1 cellular context compared by ENCODE assay signal in genomic region chr9:26892251-26893029, GRCh38.
TF ChIP-seq lines count a peak whose summit lies in the region.

CAAP1 (minus strand) TSS chr9:26892802; CDS start chr9:26892715, 87 bp downstream.

TF ChIP-seq in HepG2, 621 proteins besides CTCF, POLR2A, EP300 and RAD21 (continued from another document and continues in another):
- TF ChIP-seq MYNN (CRISPR knock-in tag; IDR thresholded peaks at IDR 0.05; ENCODE audit: low read depth), result no peak
- TF ChIP-seq ZNF879 (CRISPR knock-in tag; IDR thresholded peaks at IDR 0.05), result peak; percentile 94
- TF ChIP-seq LRRFIP1 (CRISPR knock-in tag; conservative IDR thresholded peaks at IDR 0.05), result no peak
- peak; percentile 51 for TF ChIP-seq ZEB1 (IDR thresholded peaks at IDR 0.05; ENCODE audit: insufficient replicate concordance, low read depth)
- no peak for TF ChIP-seq CEBPZ (IDR thresholded peaks at IDR 0.05; ENCODE audit: low read length)
- TF ChIP-seq PLRG1 (conservative IDR thresholded peaks at IDR 0.05), result no peak
- peak; percentile 23; the same call in 1 of the 2 replicates for TF ChIP-seq ZNF776 (CRISPR knock-in tag; IDR thresholded peaks at IDR 0.05)
- peak; percentile 10; the same call in 1 of the 2 replicates for TF ChIP-seq ONECUT2 (CRISPR knock-in tag; IDR thresholded peaks at IDR 0.05)
- peak; percentile 78 for TF ChIP-seq ZNF274 (CRISPR knock-in tag; IDR thresholded peaks at IDR 0.05)
- no peak for TF ChIP-seq GPN1 (CRISPR knock-in tag; IDR thresholded peaks at IDR 0.05; ENCODE audit: borderline replicate concordance)
- TF ChIP-seq SP4 (CRISPR knock-in tag; IDR thresholded peaks at IDR 0.05), result peak; percentile 85
- TF ChIP-seq ZNF383 (CRISPR knock-in tag; IDR thresholded peaks at IDR 0.05; ENCODE audit: borderline replicate concordance), result no peak
- no peak for TF ChIP-seq TERF1 (CRISPR knock-in tag; IDR thresholded peaks at IDR 0.05)
- TF ChIP-seq TAF15 (IDR thresholded peaks at IDR 0.05; ENCODE audit: low read depth, low read length, poor library complexity, severe bottlenecking), result peak; percentile 95
- TF ChIP-seq ZNF3 (CRISPR knock-in tag; IDR thresholded peaks at IDR 0.05), result peak; percentile 29; the same call in 1 of the 2 replicates
- 0 out of 2 replicates have a peak, but pooled peaks have one; percentile 18 for TF ChIP-seq ZFAT (CRISPR knock-in tag; conservative IDR thresholded peaks at IDR 0.05)
- TF ChIP-seq MLX (CRISPR knock-in tag; IDR thresholded peaks at IDR 0.05), result peak; percentile 22; the same call in 1 of the 2 replicates
- TF ChIP-seq TEAD2 (CRISPR knock-in tag; IDR thresholded peaks at IDR 0.05), result no peak
- peak; percentile 70; the same call in 1 of the 2 replicates for TF ChIP-seq ZNF556 (CRISPR knock-in tag; IDR thresholded peaks at IDR 0.05; ENCODE audit: borderline replicate concordance)
- TF ChIP-seq HMG20B (CRISPR knock-in tag; conservative IDR thresholded peaks at IDR 0.05), result no peak; the same call in 1 of the 2 replicates
- TF ChIP-seq CHCHD3 (CRISPR knock-in tag; IDR thresholded peaks at IDR 0.05), result no peak
- peak; percentile 80 for TF ChIP-seq HBP1 (CRISPR knock-in tag; IDR thresholded peaks at IDR 0.05; ENCODE audit: low read depth)
- peak; percentile 86 for TF ChIP-seq ZNF264 (CRISPR knock-in tag; IDR thresholded peaks at IDR 0.05)
- no peak for TF ChIP-seq ZNF777 (CRISPR knock-in tag; IDR thresholded peaks at IDR 0.05)
- 0 out of 2 replicates have a peak, but pooled peaks have one; percentile 47 for TF ChIP-seq CHD2 (IDR thresholded peaks at IDR 0.05; ENCODE audit: low read depth, low read length)
- TF ChIP-seq GATAD2A (CRISPR knock-in tag; IDR thresholded peaks at IDR 0.05), result peak; percentile 49
- TF ChIP-seq THAP8 (CRISPR knock-in tag; IDR thresholded peaks at IDR 0.05; ENCODE audit: borderline replicate concordance), result peak; percentile 62; the same call in 1 of the 2 replicates
- 0 out of 2 replicates have a peak, but pooled peaks have one; percentile 96 for TF ChIP-seq ZNF572 (CRISPR knock-in tag; IDR thresholded peaks at IDR 0.05)
- TF ChIP-seq HCFC1 (IDR thresholded peaks at IDR 0.05; ENCODE audit: low read depth, low read length), result peak; percentile 73
- TF ChIP-seq ZNF619 (CRISPR knock-in tag; IDR thresholded peaks at IDR 0.05), result no peak; the same call in 1 of the 2 replicates
- no peak; the same call in 1 of the 2 replicates for TF ChIP-seq ZNF761 (CRISPR knock-in tag; conservative IDR thresholded peaks at IDR 0.05)
- TF ChIP-seq THAP11 (CRISPR knock-in tag; IDR thresholded peaks at IDR 0.05), result peak; percentile 96
- peak; percentile 71; the same call in 1 of the 2 replicates for TF ChIP-seq LBX2 (CRISPR knock-in tag; IDR thresholded peaks at IDR 0.05; ENCODE audit: borderline replicate concordance)
- TF ChIP-seq SAFB2 (CRISPR knock-in tag; IDR thresholded peaks at IDR 0.05; ENCODE audit: borderline replicate concordance, low read depth), result peak; percentile 97
- TF ChIP-seq NAIF1 (CRISPR knock-in tag; IDR thresholded peaks at IDR 0.05; ENCODE audit: borderline replicate concordance), result peak; percentile 97
- peak; percentile 86; the same call in 1 of the 2 replicates for TF ChIP-seq ZNF234 (CRISPR knock-in tag; conservative IDR thresholded peaks at IDR 0.05)
- TF ChIP-seq ZNF709 (CRISPR knock-in tag; IDR thresholded peaks at IDR 0.05), result peak; percentile 47
- peak; percentile 91 for TF ChIP-seq NR0B2 (CRISPR knock-in tag; IDR thresholded peaks at IDR 0.05)
- TF ChIP-seq ZNF512B (CRISPR knock-in tag; IDR thresholded peaks at IDR 0.05; ENCODE audit: borderline replicate concordance), result no peak
- TF ChIP-seq ZNF12 (CRISPR knock-in tag; IDR thresholded peaks at IDR 0.05), result peak; percentile 19; the same call in 1 of the 2 replicates
- TF ChIP-seq ZSCAN20 (CRISPR knock-in tag; IDR thresholded peaks at IDR 0.05; ENCODE audit: borderline replicate concordance), result no peak
- TF ChIP-seq EEA1 (CRISPR knock-in tag; IDR thresholded peaks at IDR 0.05; ENCODE audit: borderline replicate concordance), result peak; percentile 98
- TF ChIP-seq STAG1 (CRISPR knock-in tag; IDR thresholded peaks at IDR 0.05), result peak; percentile 32
- TF ChIP-seq ARID3A (IDR thresholded peaks at IDR 0.05; ENCODE audit: low read depth, low read length), result no peak
- TF ChIP-seq GABPB1 (CRISPR knock-in tag; IDR thresholded peaks at IDR 0.05), result peak; percentile 100
- no peak; the same call in 1 of the 2 replicates for TF ChIP-seq ZNF704 (CRISPR knock-in tag; IDR thresholded peaks at IDR 0.05; ENCODE audit: borderline replicate concordance)
- TF ChIP-seq YEATS4 (CRISPR knock-in tag; IDR thresholded peaks at IDR 0.05; ENCODE audit: borderline replicate concordance), result peak; percentile 99
